Comparison of ENCODE assay signal across 23 cellular contexts in the genomic region with DNA sequence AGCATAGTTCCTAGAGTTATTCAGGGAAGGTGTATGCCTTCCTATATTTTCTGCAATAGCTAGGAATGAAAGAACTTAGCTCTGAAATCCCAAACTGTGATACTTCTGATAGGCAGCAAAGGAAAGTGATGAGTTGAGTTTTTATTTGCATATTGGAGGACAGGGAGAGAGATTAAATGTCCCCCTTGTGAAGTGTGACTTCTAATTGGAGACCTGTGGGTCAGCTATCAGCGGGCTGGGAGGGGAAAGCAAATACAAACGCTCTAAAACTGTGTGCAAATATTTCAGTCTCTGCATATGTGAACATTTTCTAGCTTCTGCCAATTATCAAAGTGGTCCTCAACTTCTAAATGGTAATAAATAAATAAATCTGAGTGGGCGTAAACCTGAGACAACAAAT.
DNase-seq lines count a peak whose midpoint lies in the region; ATAC-seq, FAIRE-seq and TF ChIP-seq lines count a peak whose summit lies in the region.
"Had no signal": no experiment of that assay in that cellular context is flagged by ENCODE, and none has a peak within 500 bp of the region (broad histone marks: within the 10 kb centered on the region; RNA-seq: fewer than 3 reads in every experiment).

No MANE protein-coding gene starts in this region.

- no peak for FAIRE-seq in RCC 7860 (lab: Jason Lieb, UNC)
- FAIRE-seq: A204.1, GM12892, GM18507, H54 had no signal

- H3K4me1 ChIP-seq in right atrium auricular region (no peaks in the 10 kb centered on the region), heart left ventricle (peaks cover 0 to 10% (median 0%) of the 10 kb centered on the region in 12 donors)
- H3K4me1 ChIP-seq: BE2C had no signal

- H3K27me3 ChIP-seq in right atrium auricular region = no peaks in the 10 kb centered on the region
- no peaks in the 10 kb centered on the region for H3K27me3 ChIP-seq in heart left ventricle

- ATAC-seq in Right ventricle myocardium superior (ENCODE audit: poor library complexity) (peak; percentile 38), heart left ventricle (peak in 3 of 4 donors; percentile 31 to 42 (median 39)), left ventricle myocardium superior (peak; percentile 47)
- ATAC-seq: GM23338 had no signal

- H3K9me3 ChIP-seq in right atrium auricular region (no peaks in the 10 kb centered on the region), heart left ventricle (no peaks in the 10 kb centered on the region)
- H3K9me3 ChIP-seq: BE2C had no signal

- H3K4me3 ChIP-seq in right atrium auricular region (no peak overlapping the region), heart left ventricle (peak overlapping the region in 9 of 12 donors; percentile 54 to 75 (median 61))
- H3K4me3 ChIP-seq: GM23338 had no signal

- 45 to 52% (median 49%) methylated on average over 3 of the region's 3 CpGs for WGBS in heart left ventricle, 4 donors

- intact Hi-C loops in Right ventricle myocardium superior (cut with DNase I) = loop anchor here (10.0 kb wide), 2 partner anchors 121 to 311 kb away; a partner anchor contains a TSS
- intact Hi-C loops in heart left ventricle (cut with DNase I) = loop anchor here in 4 of 10 donors (5.0 to 10.0 kb wide), 7 partner anchors 64 to 314 kb away; a partner anchor contains a TSS
- intact Hi-C loops in left ventricle myocardium superior (cut with micrococcal nuclease) = no loop called here

- H3K36me3 ChIP-seq in right atrium auricular region (no peaks in the 10 kb centered on the region), heart left ventricle (peaks cover 0 to under 1% (median 0%) of the 10 kb centered on the region in 9 donors)
- H3K36me3 ChIP-seq: BE2C had no signal

- no peak for TF ChIP-seq POLR2A in heart left ventricle (IDR thresholded peaks at IDR 0.05)

- H3K27ac ChIP-seq in right atrium auricular region (peak overlapping the region in 1 of 2 donors; percentile 85), heart left ventricle (peak overlapping the region in 11 of 12 donors; percentile 22 to 89 (median 68))
- H3K27ac ChIP-seq: HL-60 had no signal

- TF ChIP-seq CTCF in right atrium auricular region (IDR thresholded peaks at IDR 0.05) (no peak), heart left ventricle (IDR thresholded peaks at IDR 0.05) (no peak)

- DNase-seq in Right ventricle myocardium superior (no peak), right atrium auricular region (ENCODE audit: low spot score) (no peak), heart left ventricle (no peak), left ventricle myocardium superior (no peak), NCI-H1092 (lab: John Stamatoyannopoulos, UW) (no peak), NCI-H1048 (lab: John Stamatoyannopoulos, UW) (no peak), RCC 7860 (ENCODE audit: low spot score) (no peak)
- DNase-seq: ACHN; BE2C; C1 segment of cervical spinal cord; CD4-positive, CD25-positive, alpha-beta regulatory T cell; CD8-positive, alpha-beta memory T cell; COR-L47; DMS 273 treated with DMSO at 0.1 percent for 48 hours; DMS79; GDM1; HCEC 1CT had no signal

Comparison
In these comparisons a context has a peak if more than half of its experiments do, and no peak if none do; other contexts are left out.
1. H3K4me3 ChIP-seq: peak in heart left ventricle (9 of 12); none in right atrium auricular region (0 of 2).
2. Peak in every context shown above with its lines, with median percentiles within 50 percentile points of each other: ATAC-seq.